Comparison of ENCODE assay signal across 7 cellular contexts in genomic region chr20:17617212-17617867, GRCh38. TPM values are rescaled to one million over a fixed set of nuclear protein-coding genes. Genes with fewer than 3 reads are reported as not detected.
DNase-seq lines count a peak whose midpoint lies in the region; ATAC-seq and TF ChIP-seq lines count a peak whose summit lies in the region.

No MANE protein-coding gene starts in this region.

- H3K36me3 ChIP-seq in thoracic aorta = peaks cover 39% of the 10 kb centered on the region

- H3K27ac ChIP-seq in thoracic aorta = no peak overlapping the region

- H3K27me3 ChIP-seq in thoracic aorta (replicated peaks; ENCODE audit: insufficient read depth) = no peaks in the 10 kb centered on the region

- DNase-seq in GM10266 (ENCODE audit: extremely low spot score) (peak; percentile 72), NCI-H1092 treated with DMSO at 0.1 percent for 48 hours (lab: John Stamatoyannopoulos, UW) (peak; percentile 31), mesenteric fat pad (ENCODE audit: low spot score) (peak; percentile 87), thoracic aorta (ENCODE audit: low spot score) (no peak)
- DNase-seq in activated CD4-positive, alpha-beta T cell treated with anti-CD3 and anti-CD28 coated beads for 1 hour = peak; percentile 22
- peak; percentile 34 for DNase-seq in effector CD4-positive, alpha-beta T cell

- H3K4me1 ChIP-seq in thoracic aorta (ENCODE audit: control insufficient read depth in 1 of 2, low read depth in 2 of 2) = peaks cover 18 to 39% of the 10 kb centered on the region in 2 donors

- no peak overlapping the region for H3K4me3 ChIP-seq in thoracic aorta

- ATAC-seq in thoracic aorta (ENCODE audit: insufficient number of reproducible peaks, low FRiP score, low read depth) (no peak), HG03139 (IDR thresholded peaks at IDR 0.05; ENCODE audit: unreplicated experiment) (no peak)

- no peaks in the 10 kb centered on the region for H3K9me3 ChIP-seq in thoracic aorta

- TF ChIP-seq CTCF in GM10266 (IDR thresholded peaks at IDR 0.05; ENCODE audit: control insufficient read depth, insufficient read depth, low read depth, missing control alignments) = peak; percentile 60
- peak; percentile 83 for TF ChIP-seq CTCF in thoracic aorta (IDR thresholded peaks at IDR 0.05)

RNA-seq across cellular contexts. Expression of gene DSTN, which starts 47.5 kb away (rescaled TPM):
- total RNA-seq in mesenteric fat pad = 165 TPM
- 1,000 to 10,000 TPM; 1,342 to 1,977 TPM for total RNA-seq in thoracic aorta
